10 cellular contexts compared by ENCODE assay signal in genomic region chr5:135140805-135141204, GRCh38.
A peak's percentile ranks its signal among the peaks of the same experiment; 100 is the strongest.
DNase-seq lines count a peak whose midpoint lies in the region; ATAC-seq, FAIRE-seq and TF ChIP-seq lines count a peak whose summit lies in the region.
"Had no signal": no experiment of that assay in that cellular context is flagged by ENCODE, and none has a peak within 500 bp of the region (broad histone marks: within the 10 kb centered on the region; RNA-seq: fewer than 3 reads in every experiment).

No MANE protein-coding gene starts in this region.

- H3K27ac ChIP-seq in astrocyte (ENCODE audit: low read depth, low read length) (no peak overlapping the region), lung (ENCODE audit: low read depth in 1 of 2, low read length in 1 of 2) (no peak overlapping the region)

- peak; percentile 34 for DNase-seq in AG09319 (ENCODE audit: extremely low read depth, low read depth)
- peak; percentile 38 for DNase-seq in KBM-7
- DNase-seq in astrocyte (ENCODE audit: low read depth) = peak; percentile 76
- DNase-seq in lung (ENCODE audit: low spot score) = no peak
- DNase-seq in activated CD8-positive, alpha-beta memory T cell treated with anti-CD3 and anti-CD28 coated beads, Interleukin-2, amount 10 ng/mL, durations not matched to agents 7 days and 5 days = no peak
- no peak for DNase-seq in activated CD8-positive, alpha-beta T cell treated with anti-CD3 and anti-CD28 coated beads for 36 hours
- DNase-seq: COR-L47; stimulated activated CD4-positive, alpha-beta T cell treated with anti-CD3 and anti-CD28 coated beads, Interleukin-1b, Interleukin-23, amount 100 ng/mL, for 48 hours had no signal

- POLR2A ChIA-PET in activated CD8-positive, alpha-beta T cell treated with anti-CD3 and anti-CD28 coated beads for 36 hours (lab: Charles Lee) = no interaction called here

- no peaks in the 10 kb centered on the region for H4K20me1 ChIP-seq in astrocyte (ENCODE audit: insufficient read depth, low read length)

- H3K4me1 Mint-ChIP-seq in astrocyte (ENCODE audit: low read depth, unreplicated experiment) = peaks cover 7% of the 10 kb centered on the region
- H3K4me1 Mint-ChIP-seq in activated CD8-positive, alpha-beta memory T cell treated with anti-CD3 and anti-CD28 coated beads, Interleukin-2, amount 10 ng/mL, durations not matched to agents 7 days and 5 days = no peaks in the 10 kb centered on the region
- no peaks in the 10 kb centered on the region for H3K4me1 Mint-ChIP-seq in activated CD8-positive, alpha-beta T cell treated with anti-CD3 and anti-CD28 coated beads for 36 hours (ENCODE audit: low read depth)

- peaks cover 2% of the 10 kb centered on the region for H3K27me3 ChIP-seq in astrocyte (ENCODE audit: insufficient read depth, low read length)
- H3K27me3 ChIP-seq in lung (ENCODE audit: control insufficient read depth, insufficient read depth) = no peaks in the 10 kb centered on the region

- peaks cover 4% of the 10 kb centered on the region for H3K9me3 Mint-ChIP-seq in astrocyte (ENCODE audit: unreplicated experiment)
- no peaks in the 10 kb centered on the region for H3K9me3 Mint-ChIP-seq in activated CD8-positive, alpha-beta memory T cell treated with anti-CD3 and anti-CD28 coated beads, Interleukin-2, amount 10 ng/mL, durations not matched to agents 7 days and 5 days (ENCODE audit: low read depth)
- no peaks in the 10 kb centered on the region for H3K9me3 Mint-ChIP-seq in activated CD8-positive, alpha-beta T cell treated with anti-CD3 and anti-CD28 coated beads for 36 hours

- 32 to 61% methylated on average over 7 of the region's 7 CpGs for WGBS in lung, 2 donors

- H3K27ac Mint-ChIP-seq in astrocyte (ENCODE audit: unreplicated experiment) = no peak overlapping the region
- H3K27ac Mint-ChIP-seq in activated CD8-positive, alpha-beta memory T cell treated with anti-CD3 and anti-CD28 coated beads, Interleukin-2, amount 10 ng/mL, durations not matched to agents 7 days and 5 days = no peak overlapping the region
- H3K27ac Mint-ChIP-seq in activated CD8-positive, alpha-beta T cell treated with anti-CD3 and anti-CD28 coated beads for 36 hours = no peak overlapping the region

- H3K36me3 Mint-ChIP-seq in astrocyte (ENCODE audit: low read depth, unreplicated experiment) = peaks cover 4% of the 10 kb centered on the region
- no peaks in the 10 kb centered on the region for H3K36me3 Mint-ChIP-seq in activated CD8-positive, alpha-beta memory T cell treated with anti-CD3 and anti-CD28 coated beads, Interleukin-2, amount 10 ng/mL, durations not matched to agents 7 days and 5 days
- H3K36me3 Mint-ChIP-seq in activated CD8-positive, alpha-beta T cell treated with anti-CD3 and anti-CD28 coated beads for 36 hours (ENCODE audit: low read depth) = no peaks in the 10 kb centered on the region

- H2AFZ ChIP-seq in astrocyte (ENCODE audit: low read depth, low read length) = no peak overlapping the region

- no peak for TF ChIP-seq CTCF in AG09319 (IDR thresholded peaks at IDR 0.05; ENCODE audit: low read depth, low read length)
- TF ChIP-seq CTCF in astrocyte (IDR thresholded peaks at IDR 0.05; ENCODE audit: insufficient read depth, low read depth, low read length) = no peak
- no peak for TF ChIP-seq CTCF in lung (IDR thresholded peaks at IDR 0.05; ENCODE audit: control extremely low read depth, extremely low read depth)
- no peak for TF ChIP-seq CTCF in activated CD8-positive, alpha-beta T cell treated with anti-CD3 and anti-CD28 coated beads for 36 hours (IDR thresholded peaks at IDR 0.05)

- H3K9me3 ChIP-seq in astrocyte (ENCODE audit: insufficient read depth, low read depth, low read length) (no peaks in the 10 kb centered on the region), lung (ENCODE audit: control insufficient read depth in 2 of 2, insufficient read depth in 1 of 2, low read length in 1 of 2) (no peaks in the 10 kb centered on the region)

- H3K79me2 ChIP-seq in astrocyte (ENCODE audit: insufficient read depth, low read length) = no peaks in the 10 kb centered on the region

- H3K9ac ChIP-seq in astrocyte (ENCODE audit: low read length) = no peak overlapping the region

- H3K4me2 ChIP-seq in astrocyte (ENCODE audit: low read length) = peak overlapping the region; percentile 49

- CTCF ChIA-PET in activated CD8-positive, alpha-beta memory T cell treated with anti-CD3 and anti-CD28 coated beads, Interleukin-2, amount 10 ng/mL, durations not matched to agents 7 days and 5 days (lab: Charles Lee) = no interaction called here
- CTCF ChIA-PET in activated CD8-positive, alpha-beta T cell treated with anti-CD3 and anti-CD28 coated beads for 36 hours (lab: Charles Lee) = no interaction called here

- H3K36me3 ChIP-seq in astrocyte (ENCODE audit: insufficient read depth, low read length) (no peaks in the 10 kb centered on the region), lung (ENCODE audit: control insufficient read depth in 2 of 2, insufficient read depth in 2 of 2, low read length in 2 of 2) (no peaks in the 10 kb centered on the region)

- ATAC-seq in lung (ENCODE audit: insufficient read depth, low FRiP score) (peak; percentile 51), GM18873 (IDR thresholded peaks at IDR 0.05; ENCODE audit: low FRiP score, unreplicated experiment) (no peak), GM21717 (IDR thresholded peaks at IDR 0.05; ENCODE audit: unreplicated experiment) (no peak)
- no peak for ATAC-seq in activated CD8-positive, alpha-beta memory T cell treated with anti-CD3 and anti-CD28 coated beads, Interleukin-2, amount 10 ng/mL, durations not matched to agents 7 days and 5 days
- ATAC-seq in activated CD8-positive, alpha-beta T cell treated with anti-CD3 and anti-CD28 coated beads for 36 hours = no peak

- H3K4me1 ChIP-seq in astrocyte (ENCODE audit: insufficient read depth, low read length) (peaks cover 14% of the 10 kb centered on the region), lung (ENCODE audit: control insufficient read depth in 2 of 2, insufficient read depth in 2 of 2, low read length in 2 of 2) (peaks cover 0 to 6% of the 10 kb centered on the region in 2 donors)

- H3K4me3 Mint-ChIP-seq in astrocyte (ENCODE audit: unreplicated experiment) = no peak overlapping the region
- H3K4me3 Mint-ChIP-seq in activated CD8-positive, alpha-beta memory T cell treated with anti-CD3 and anti-CD28 coated beads, Interleukin-2, amount 10 ng/mL, durations not matched to agents 7 days and 5 days = no peak overlapping the region
- no peak overlapping the region for H3K4me3 Mint-ChIP-seq in activated CD8-positive, alpha-beta T cell treated with anti-CD3 and anti-CD28 coated beads for 36 hours

- in situ Hi-C loops in KBM-7 (cut with MboI; ENCODE audit: low pct_unique_long_range_greater_than_20kb, low sequenced_read_pairs) = no loop called here

- H3K27me3 Mint-ChIP-seq in astrocyte (ENCODE audit: low read depth, unreplicated experiment) = peaks cover 32% of the 10 kb centered on the region
- H3K27me3 Mint-ChIP-seq in activated CD8-positive, alpha-beta memory T cell treated with anti-CD3 and anti-CD28 coated beads, Interleukin-2, amount 10 ng/mL, durations not matched to agents 7 days and 5 days = peaks cover 19% of the 10 kb centered on the region
- H3K27me3 Mint-ChIP-seq in activated CD8-positive, alpha-beta T cell treated with anti-CD3 and anti-CD28 coated beads for 36 hours = no peaks in the 10 kb centered on the region

- FAIRE-seq in astrocyte (lab: Jason Lieb, UNC) = no peak

- H3K4me3 ChIP-seq in astrocyte (ENCODE audit: insufficient read depth, low read depth, low read length) (no peak overlapping the region), lung (no peak overlapping the region)

- intact Hi-C loops in activated CD8-positive, alpha-beta T cell treated with anti-CD3 and anti-CD28 coated beads for 36 hours (cut with micrococcal nuclease) = no loop called here

Comparison
In these comparisons a context has a peak if more than half of its experiments do, and no peak if none do; other contexts are left out.
1. DNase-seq: peak in AG09319 (single experiment), KBM-7 (single experiment) and astrocyte (single experiment); none in lung (single experiment), activated CD8-positive, alpha-beta memory T cell treated with anti-CD3 and anti-CD28 coated beads, Interleukin-2, amount 10 ng/mL, durations not matched to agents 7 days and 5 days (single experiment) and activated CD8-positive, alpha-beta T cell treated with anti-CD3 and anti-CD28 coated beads for 36 hours (single experiment).